14 cellular contexts compared by ENCODE assay signal in the genomic region with DNA sequence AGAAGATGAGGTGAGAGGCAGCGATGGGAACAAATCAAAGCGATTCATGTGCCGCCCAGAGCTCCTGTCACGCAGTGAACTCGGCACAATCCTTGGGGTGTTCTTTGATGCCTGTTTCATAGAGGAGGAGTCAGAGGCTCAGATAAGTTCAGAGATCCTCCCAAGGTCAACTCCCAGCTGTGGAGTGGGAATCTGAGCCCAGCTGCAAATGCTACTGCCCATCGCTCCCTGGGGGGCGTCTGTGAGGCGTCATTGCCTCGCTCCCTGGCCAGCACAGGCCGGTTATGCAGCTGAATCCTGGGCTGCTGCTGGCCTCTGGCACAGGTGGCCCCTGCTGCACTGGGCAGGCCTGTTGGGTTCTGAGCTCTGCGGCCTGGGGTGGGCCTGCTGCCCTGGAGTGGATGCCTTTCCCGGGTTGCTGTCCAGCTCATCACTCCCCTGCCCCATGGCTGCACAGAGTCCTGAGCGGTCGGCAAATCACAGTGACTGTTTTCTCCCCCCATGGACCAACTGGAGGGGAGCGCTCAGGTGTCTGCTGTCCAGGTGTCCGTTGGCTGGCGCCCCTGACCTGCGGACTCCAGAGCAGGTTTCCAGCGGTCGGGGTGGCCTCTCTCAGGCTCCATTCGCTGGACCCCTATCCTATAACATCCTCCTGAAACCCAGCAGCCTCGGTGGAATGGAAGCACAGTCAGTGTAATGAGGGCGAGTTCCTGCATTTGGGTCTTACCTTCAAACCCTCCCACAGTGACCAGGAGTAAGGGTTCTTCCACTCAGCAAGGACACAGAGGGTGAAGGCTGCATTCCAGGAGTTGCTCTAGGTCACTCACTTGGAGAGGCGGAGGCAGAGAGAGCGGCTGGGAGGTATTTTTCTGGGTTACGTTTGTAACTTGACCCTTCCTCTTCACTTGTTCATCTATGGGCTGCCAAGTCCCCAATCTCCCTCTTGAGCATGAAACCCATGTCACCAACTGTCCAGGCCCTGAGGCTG. TPM values are rescaled to one million over a fixed set of nuclear protein-coding genes. Genes with fewer than 3 reads are reported as not detected.
"Had no signal": no experiment of that assay in that cellular context is flagged by ENCODE, and none has a peak within 500 bp of the region (broad histone marks: within the 10 kb centered on the region; RNA-seq: fewer than 3 reads in every experiment).

No MANE protein-coding gene starts in this region.

- H3K9me3 Mint-ChIP-seq: activated T-cell treated with anti-CD3 and anti-CD28 coated beads, Interleukin-2, amount 50 U/mL, for 72 hours; immature natural killer cell; memory B cell; natural killer cell treated with Interleukin-12 subunit alpha and Interleukin-12 subunit beta and Interleukin-15 and Interleukin-18, amount 100 ng/mL, for 72 hours; stimulated activated effector memory CD8-positive, alpha-beta T cell treated with anti-CD3 and anti-CD28 coated beads, Interleukin-12 subunit alpha, Interleukin-12 subunit beta, amount 100 ng/mL, for 72 hours had no signal

- H3K4me1 Mint-ChIP-seq: memory B cell had no signal

- H3K27ac ChIP-seq: ascending aorta, tibial artery had no signal

- H3K9me3 ChIP-seq: ascending aorta, tibial artery had no signal

- H3K4me1 ChIP-seq: ascending aorta had no signal

- H3K27me3 ChIP-seq: ascending aorta had no signal

- DNase-seq: activated CD4-positive, alpha-beta T cell treated with anti-CD3 and anti-CD28 coated beads, Interleukin-2, amount 50 U/mL, for 4 hours; activated CD4-positive, CD25-positive, alpha-beta regulatory T cell treated with anti-CD3 and anti-CD28 coated beads, Interleukin-2, amount 50 U/mL, for 72 hours; activated T-cell treated with anti-CD3 and anti-CD28 coated beads, Interleukin-2, amount 50 U/mL, for 72 hours; cortex of kidney; effector CD8-positive, alpha-beta T cell; immature natural killer cell; left colon; SIG-M5; small intestine; tibial artery had no signal

- H3K4me3 Mint-ChIP-seq: activated T-cell treated with anti-CD3 and anti-CD28 coated beads, Interleukin-2, amount 50 U/mL, for 72 hours; immature natural killer cell; memory B cell; natural killer cell treated with Interleukin-12 subunit alpha and Interleukin-12 subunit beta and Interleukin-15 and Interleukin-18, amount 100 ng/mL, for 72 hours; stimulated activated effector memory CD8-positive, alpha-beta T cell treated with anti-CD3 and anti-CD28 coated beads, Interleukin-12 subunit alpha, Interleukin-12 subunit beta, amount 100 ng/mL, for 72 hours had no signal

- H3K36me3 Mint-ChIP-seq: immature natural killer cell; memory B cell; natural killer cell treated with Interleukin-12 subunit alpha and Interleukin-12 subunit beta and Interleukin-15 and Interleukin-18, amount 100 ng/mL, for 72 hours; stimulated activated effector memory CD8-positive, alpha-beta T cell treated with anti-CD3 and anti-CD28 coated beads, Interleukin-12 subunit alpha, Interleukin-12 subunit beta, amount 100 ng/mL, for 72 hours had no signal

- H3K27ac Mint-ChIP-seq: activated T-cell treated with anti-CD3 and anti-CD28 coated beads, Interleukin-2, amount 50 U/mL, for 72 hours; immature natural killer cell; memory B cell; natural killer cell treated with Interleukin-12 subunit alpha and Interleukin-12 subunit beta and Interleukin-15 and Interleukin-18, amount 100 ng/mL, for 72 hours; stimulated activated effector memory CD8-positive, alpha-beta T cell treated with anti-CD3 and anti-CD28 coated beads, Interleukin-12 subunit alpha, Interleukin-12 subunit beta, amount 100 ng/mL, for 72 hours had no signal

- ATAC-seq: activated T-cell treated with anti-CD3 and anti-CD28 coated beads, Interleukin-2, amount 50 U/mL, for 72 hours; left colon; natural killer cell treated with Interleukin-12 subunit alpha and Interleukin-12 subunit beta and Interleukin-15 and Interleukin-18, amount 100 ng/mL, for 72 hours; stimulated activated effector memory CD8-positive, alpha-beta T cell treated with anti-CD3 and anti-CD28 coated beads, Interleukin-12 subunit alpha, Interleukin-12 subunit beta, amount 100 ng/mL, for 72 hours had no signal

- H3K36me3 ChIP-seq: ascending aorta, tibial artery had no signal

- H3K4me3 ChIP-seq: ascending aorta, tibial artery had no signal

RNA-seq across cellular contexts. Expression of a gene that starts 36.5 kb away (rescaled TPM):
- total RNA-seq: activated T-cell treated with anti-CD3 and anti-CD28 coated beads, Interleukin-2, amount 50 U/mL, for 72 hours; natural killer cell treated with Interleukin-12 subunit alpha and Interleukin-12 subunit beta and Interleukin-15 and Interleukin-18, amount 100 ng/mL, for 72 hours had no signal
- polyA plus RNA-seq: immature natural killer cell had no signal
